Comparison of ENCODE assay signal across 15 cellular contexts in the genomic region with DNA sequence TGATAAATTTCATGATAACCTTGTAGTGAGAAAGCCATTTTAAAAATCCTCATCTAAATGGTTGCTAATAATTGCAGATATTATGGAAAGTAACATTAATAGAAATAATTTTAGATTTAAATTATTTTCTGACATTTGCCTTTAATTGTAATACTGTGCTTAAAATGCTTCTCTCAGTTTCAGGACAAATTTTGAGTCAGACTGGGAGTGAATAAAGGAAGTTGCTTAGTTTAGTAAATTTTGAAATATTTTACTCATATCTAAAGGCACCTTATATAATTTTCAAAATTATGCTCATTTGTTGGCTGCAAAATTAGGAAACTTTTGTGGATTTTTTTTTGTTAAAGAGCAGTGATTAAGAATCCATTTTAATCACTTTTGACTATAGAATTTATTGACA.
DNase-seq lines count a peak whose midpoint lies in the region; ATAC-seq, FAIRE-seq and TF ChIP-seq lines count a peak whose summit lies in the region.
"Had no signal": no experiment of that assay in that cellular context is flagged by ENCODE, and none has a peak within 500 bp of the region (broad histone marks: within the 10 kb centered on the region; RNA-seq: fewer than 3 reads in every experiment).

No MANE protein-coding gene starts in this region.

- H3K27me3 ChIP-seq in GM12878 (replicated peaks in 1 of 2; ENCODE audit: control insufficient read depth in 2 of 2, insufficient read depth in 2 of 2, low read length in 1 of 2) (no peaks in the 10 kb centered on the region), SK-N-SH (ENCODE audit: insufficient read depth) (no peaks in the 10 kb centered on the region), adrenal gland (no peaks in the 10 kb centered on the region), BE2C (no peaks in the 10 kb centered on the region)
- H3K27me3 ChIP-seq: esophagus squamous epithelium, hepatocyte had no signal

- TF ChIP-seq EP300 in GM12878 (IDR thresholded peaks at IDR 0.05; ENCODE audit: borderline replicate concordance in 1 of 2, control insufficient read depth in 1 of 2, low read depth in 2 of 2, low read length in 2 of 2) (no peak), SK-N-SH (IDR thresholded peaks at IDR 0.05; ENCODE audit: borderline replicate concordance in 1 of 2, low read depth in 1 of 2, low read length in 1 of 2) (no peak)

- in situ Hi-C loops in GM12878 (cut with MboI) = loop anchor here (25.0 kb wide), 2 partner anchors 194 to 1094 kb away; partner anchors contain the start of gene CEP120

- H3K4me3 ChIP-seq in GM12878 = no peak overlapping the region
- H3K4me3 ChIP-seq in SK-N-SH (ENCODE audit: low read depth in 2 of 2, low read length in 1 of 2) = no peak overlapping the region
- no peak overlapping the region for H3K4me3 ChIP-seq in adrenal gland
- no peak overlapping the region for H3K4me3 ChIP-seq in BE2C (ENCODE audit: low read depth, low read length)
- H3K4me3 ChIP-seq: esophagus squamous epithelium, hepatocyte had no signal

- H3K27ac ChIP-seq in GM12878 (ENCODE audit: control insufficient read depth, insufficient read depth) (no peak overlapping the region), SK-N-SH (ENCODE audit: low read depth in 2 of 2, low read length in 1 of 2) (no peak overlapping the region), adrenal gland (no peak overlapping the region)
- H3K27ac ChIP-seq: esophagus squamous epithelium, hepatocyte had no signal

- no peaks in the 10 kb centered on the region for H4K20me1 ChIP-seq in GM12878 (ENCODE audit: control insufficient read depth, insufficient read depth)
- H4K20me1 ChIP-seq in SK-N-SH (ENCODE audit: insufficient read depth) = no peaks in the 10 kb centered on the region

- DNase-seq in GM12878 (ENCODE audit: low read depth, low spot score) = no peak
- no peak for DNase-seq in SK-N-SH
- DNase-seq in adrenal gland = no peak
- no peak for DNase-seq in HUDEP-2 (lab: John Stamatoyannopoulos, UW; ENCODE audit: unreplicated experiment in 76 of 76)
- DNase-seq in BE2C = no peak
- DNase-seq: activated T-cell treated with anti-CD3 and anti-CD28 coated beads, Interleukin-2, amount 50 U/mL, for 24 hours; esophagus squamous epithelium; NCI-H226; PC-3 had no signal

- H3K4me1 ChIP-seq in GM12878 (ENCODE audit: control insufficient read depth, insufficient read depth, low read length) (peaks cover 8% of the 10 kb centered on the region; the same call in 1 of the 2 replicates), SK-N-SH (ENCODE audit: control insufficient read depth in 1 of 2, insufficient read depth in 2 of 2, low read depth in 1 of 2, low read length in 1 of 2) (no peaks in the 10 kb centered on the region), adrenal gland (replicated peaks in 1 of 2) (no peaks in the 10 kb centered on the region), BE2C (no peaks in the 10 kb centered on the region; the same call in 1 of the 2 replicates)
- H3K4me1 ChIP-seq: esophagus squamous epithelium had no signal

- H3F3A ChIP-seq in SK-N-SH (replicated peaks; ENCODE audit: insufficient read depth) = peaks cover 9% of the 10 kb centered on the region

- no peaks in the 10 kb centered on the region for H3K9me2 ChIP-seq in SK-N-SH

- H3K4me2 ChIP-seq in GM12878 (ENCODE audit: control insufficient read depth, insufficient read depth) (no peak overlapping the region), SK-N-SH (no peak overlapping the region)
- H3K4me2 ChIP-seq: hepatocyte had no signal

- CTCF ChIA-PET in GM12878 (lab: Yijun Ruan, JAX) = interaction anchor here (0.7 to 2.6 kb wide), 13 partner anchors 13 to 1210 kb away, joined by 3 to 13 read pairs (median 4); partner anchors contain the start of genes CEP120 and CSNK1G3
- CTCF ChIA-PET in SK-N-SH (lab: Yijun Ruan, JAX) = interaction anchor here (1.2 to 6.0 kb wide), 2 partner anchors 11 to 182 kb away, joined by 4 to 22 read pairs; partner anchors contain the start of gene CEP120

- intact Hi-C loops in GM12878 (cut with micrococcal nuclease; ENCODE audit: unreplicated experiment) (no loop called here), adrenal gland (cut with DNase I) (no loop called here)

- TF ChIP-seq CTCF in GM12878 (IDR thresholded peaks at IDR 0.05 in 2 of 3, conservative IDR thresholded peaks at IDR 0.05 in 1 of 3; ENCODE audit: control insufficient read depth in 2 of 3, extremely low read depth in 1 of 3, insufficient read depth in 1 of 3, low read depth in 3 of 3, low read length in 3 of 3) = no peak
- no peak for TF ChIP-seq CTCF in SK-N-SH (IDR thresholded peaks at IDR 0.05)
- no peak for TF ChIP-seq CTCF in adrenal gland (IDR thresholded peaks at IDR 0.05)
- no peak for TF ChIP-seq CTCF in BE2C (IDR thresholded peaks at IDR 0.05; ENCODE audit: low read depth, low read length)

- SMC1A ChIA-PET in GM12878 (lab: Charles Lee; ENCODE audit: uncharacterized antibody, unreplicated experiment) = interaction anchor here (0.6 to 6.3 kb wide), 20 partner anchors 8 to 261 kb away, joined by 3 to 47 read pairs (median 4); partner anchors contain the start of gene CEP120

- no peak overlapping the region for H2AFZ ChIP-seq in GM12878 (ENCODE audit: control insufficient read depth, low read depth, low read length)
- H2AFZ ChIP-seq in SK-N-SH (ENCODE audit: low read depth) = no peak overlapping the region
- H2AFZ ChIP-seq: hepatocyte had no signal

- H3K79me2 ChIP-seq in GM12878 (ENCODE audit: control insufficient read depth, insufficient read depth, low read length) = no peaks in the 10 kb centered on the region
- H3K79me2 ChIP-seq in SK-N-SH (ENCODE audit: insufficient read depth) = no peaks in the 10 kb centered on the region
- H3K79me2 ChIP-seq: hepatocyte had no signal

- TF ChIP-seq POLR2A in GM12878 (IDR thresholded peaks at IDR 0.05; ENCODE audit: low read depth, low read length) (no peak), adrenal gland (IDR thresholded peaks at IDR 0.05) (no peak)

- FAIRE-seq in GM12878 (lab: Jason Lieb, UNC) = no peak

- TF ChIP-seq RAD21 in GM12878 (IDR thresholded peaks at IDR 0.05; ENCODE audit: insufficient read depth, low read depth, low read length) = no peak
- no peak for TF ChIP-seq RAD21 in SK-N-SH (IDR thresholded peaks at IDR 0.05; ENCODE audit: low read length)

- no peak overlapping the region for H3K9ac ChIP-seq in GM12878 (ENCODE audit: control insufficient read depth, insufficient read depth, low read length)
- no peak overlapping the region for H3K9ac ChIP-seq in SK-N-SH

- RAD21 ChIA-PET in GM12878 (lab: Charles Lee; ENCODE audit: unreplicated experiment) = interaction anchor here (1.0 to 2.7 kb wide), 7 partner anchors 17 to 1105 kb away, joined by 3 to 17 read pairs (median 3); partner anchors contain the start of gene CEP120

- H3K9me3 ChIP-seq in GM12878 (replicated peaks; ENCODE audit: control insufficient read depth, insufficient read depth, low read length) (no peaks in the 10 kb centered on the region), SK-N-SH (no peaks in the 10 kb centered on the region), adrenal gland (replicated peaks in 1 of 3) (peaks cover 0 to 4% (median 0%) of the 10 kb centered on the region in 3 donors), BE2C (no peaks in the 10 kb centered on the region)
- H3K9me3 ChIP-seq: esophagus squamous epithelium had no signal

- ATAC-seq in GM18519 (IDR thresholded peaks at IDR 0.05; ENCODE audit: low FRiP score, unreplicated experiment) (peak; percentile 81), GM21381 (IDR thresholded peaks at IDR 0.05; ENCODE audit: unreplicated experiment) (peak; percentile 55), HG03025 (IDR thresholded peaks at IDR 0.05; ENCODE audit: low FRiP score, unreplicated experiment) (peak; percentile 52), GM12878 (peak; percentile 74)
- ATAC-seq: activated CD4-positive, CD25-positive, alpha-beta regulatory T cell treated with anti-CD3 and anti-CD28 coated beads, Interleukin-2, amount 50 U/mL, for 24 hours; left lobe of liver; PC-3 had no signal

- POLR2A ChIA-PET in GM12878 (lab: Charles Lee) (interaction anchor here (1.5 to 1.7 kb wide), 2 partner anchors 56 to 183 kb away, joined by 4 read pairs; no protein-coding TSS in a partner anchor), SK-N-SH (lab: Yijun Ruan, JAX) (no interaction called here)

- H3K36me3 ChIP-seq in GM12878 (ENCODE audit: control insufficient read depth in 2 of 2, insufficient read depth in 2 of 2, low read length in 1 of 2) = peaks cover 0 to 7% of the 10 kb centered on the region in 2 experiments; a peak in 1 of 4 replicates
- peaks cover 58 to 64% of the 10 kb centered on the region in 2 experiments for H3K36me3 ChIP-seq in SK-N-SH (replicated peaks in 1 of 2; ENCODE audit: control insufficient read depth in 1 of 2, insufficient read depth in 2 of 2, low read length in 1 of 2)
- no peaks in the 10 kb centered on the region for H3K36me3 ChIP-seq in adrenal gland (replicated peaks in 1 of 2)
- no peaks in the 10 kb centered on the region for H3K36me3 ChIP-seq in BE2C

- no TSS peak for BruUV-seq in GM12878 (replicated peaks; lab: Mats Ljungman, UMichigan)

TF ChIP-seq in GM12878, 131 proteins besides CTCF, POLR2A, EP300 and RAD21 (continues in another document):
- TF ChIP-seq JUNB (IDR thresholded peaks at IDR 0.05) (peak; percentile 86), SREBF1 (IDR thresholded peaks at IDR 0.05; ENCODE audit: low read length) (no peak), MTA2 (IDR thresholded peaks at IDR 0.05; ENCODE audit: low read depth) (0 out of 2 replicates have a peak, but pooled peaks have one; percentile 20)

TF ChIP-seq in SK-N-SH, 30 proteins besides CTCF, POLR2A, EP300 and RAD21 (continues in another document):
- TF ChIP-seq ELF1 (IDR thresholded peaks at IDR 0.05) = no peak
- no peak for TF ChIP-seq SMC3 (IDR thresholded peaks at IDR 0.05; ENCODE audit: low read depth, low read length)
- no peak for TF ChIP-seq RCOR1 (IDR thresholded peaks at IDR 0.05; ENCODE audit: low read length)
- no peak for TF ChIP-seq RFX5 (IDR thresholded peaks at IDR 0.05; ENCODE audit: low read length)
- TF ChIP-seq FOXJ3 (CRISPR knock-in tag; IDR thresholded peaks at IDR 0.05) = no peak
- TF ChIP-seq USF1 (IDR thresholded peaks at IDR 0.05; ENCODE audit: borderline replicate concordance, low read depth) = no peak
- no peak for TF ChIP-seq YY1 (IDR thresholded peaks at IDR 0.05; ENCODE audit: low read depth)
- TF ChIP-seq NRF1 (IDR thresholded peaks at IDR 0.05; ENCODE audit: low read depth, low read length) = no peak
